23 cellular contexts compared by ENCODE assay signal in the genomic region with DNA sequence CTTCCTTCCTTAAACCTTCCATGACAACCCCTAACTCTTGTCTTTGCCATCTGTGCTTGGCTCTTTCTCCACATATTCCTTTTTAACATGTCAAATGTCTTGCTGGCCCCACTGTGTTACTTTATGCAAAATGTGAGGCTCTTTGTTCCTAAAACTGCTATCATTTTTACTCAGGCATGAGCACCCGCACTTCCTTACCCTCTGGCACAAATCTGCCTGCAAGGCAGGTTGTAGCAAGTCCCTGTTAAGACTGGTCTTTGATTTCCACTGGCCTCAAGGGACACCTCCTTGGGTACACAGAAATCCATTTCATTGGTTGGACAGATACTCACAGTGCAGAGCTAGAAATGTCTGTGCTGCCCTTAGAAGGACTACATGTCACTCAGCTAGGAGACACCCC.
DNase-seq lines count a peak whose midpoint lies in the region; ATAC-seq and TF ChIP-seq lines count a peak whose summit lies in the region.
"Had no signal": no experiment of that assay in that cellular context is flagged by ENCODE, and none has a peak within 500 bp of the region (broad histone marks: within the 10 kb centered on the region; RNA-seq: fewer than 3 reads in every experiment).

No MANE protein-coding gene starts in this region.

- no peak overlapping the region for H3K27ac ChIP-seq in OCI-LY7 (ENCODE audit: low read depth, low read length, poor library complexity, severe bottlenecking)
- H3K27ac ChIP-seq: 22Rv1, C4-2B had no signal

- CTCF ChIA-PET in OCI-LY7 (lab: Charles Lee; ENCODE audit: unreplicated experiment): no interaction called here

- H3K9me3 ChIP-seq in mucosa of descending colon: no peaks in the 10 kb centered on the region
- H3K9me3 ChIP-seq in OCI-LY7 (ENCODE audit: low read length): no peaks in the 10 kb centered on the region
- H3K9me3 ChIP-seq: SK-N-SH had no signal

- no peaks in the 10 kb centered on the region for H3K36me3 ChIP-seq in mucosa of descending colon (ENCODE audit: low read depth)
- no peaks in the 10 kb centered on the region for H3K36me3 ChIP-seq in OCI-LY7 (ENCODE audit: insufficient read depth, low read length)

- peak; percentile 15 for DNase-seq in DMS 273 (lab: John Stamatoyannopoulos, UW; ENCODE audit: unreplicated experiment)
- no peak for DNase-seq in DMS 273 treated with DMSO at 0.1 percent for 48 hours (lab: John Stamatoyannopoulos, UW)
- DNase-seq in NCI-H2171 (lab: John Stamatoyannopoulos, UW): peak; percentile 21
- no peak for DNase-seq in mucosa of descending colon
- DNase-seq in activated effector memory CD4-positive, alpha-beta T cell treated with anti-CD3 and anti-CD28 coated beads, Interleukin-2, amount 50 U/mL, for 16 hours: no peak
- no peak for DNase-seq in cardiac septum (ENCODE audit: low spot score)
- DNase-seq in OCI-LY7 (ENCODE audit: low spot score): no peak
- DNase-seq: AML-193; GDM1; HFFc6; Kasumi-1; NCI-H1105; NCI-H1694 treated with DMSO at 0.1 percent for 48 hours; NCI-H2107; NCI-H526; NK-92 treated with Interleukin-12 subunit alpha and Interleukin-12 subunit beta, amount 100 ng/mL, for 24 hours; PC-3; RPMI8226; SHP77 treated with DMSO at 0.1 percent for 48 hours; SK-N-SH had no signal

- H3K4me1 ChIP-seq in mucosa of descending colon (ENCODE audit: low read depth): no peaks in the 10 kb centered on the region
- H3K4me1 ChIP-seq in OCI-LY7 (ENCODE audit: insufficient read depth, low read length, poor library complexity, severe bottlenecking): no peaks in the 10 kb centered on the region

- intact Hi-C loops in mucosa of descending colon (cut with DNase I, micrococcal nuclease) (no loop called here), cardiac septum (cut with DNase I) (no loop called here), OCI-LY7 (cut with micrococcal nuclease; ENCODE audit: unreplicated experiment) (no loop called here)

- H3K79me2 ChIP-seq in OCI-LY7 (ENCODE audit: insufficient read depth, low read depth, low read length): no peaks in the 10 kb centered on the region

- H2AFZ ChIP-seq in OCI-LY7 (ENCODE audit: low read length): no peak overlapping the region

- POLR2A ChIA-PET in OCI-LY7 (lab: Charles Lee): no interaction called here

- TF ChIP-seq CTCF in mucosa of descending colon (IDR thresholded peaks at IDR 0.05) (no peak), OCI-LY7 (conservative IDR thresholded peaks at IDR 0.05; ENCODE audit: low read length) (no peak)

- no peaks in the 10 kb centered on the region for H4K20me1 ChIP-seq in OCI-LY7 (ENCODE audit: insufficient read depth, low read length)

- ATAC-seq in HG02870 (IDR thresholded peaks at IDR 0.05; ENCODE audit: unreplicated experiment): peak; percentile 57
- ATAC-seq in mucosa of descending colon: peak; percentile 27
- ATAC-seq: PC-3 had no signal

- H3K9me2 ChIP-seq in OCI-LY7 (ENCODE audit: insufficient read depth, low read length): no peaks in the 10 kb centered on the region; the same call in 1 of the 2 replicates
- H3K9me2 ChIP-seq: SK-N-SH had no signal

- H3K4me3 ChIP-seq in mucosa of descending colon (no peak overlapping the region), OCI-LY7 (ENCODE audit: low read depth, low read length, poor library complexity, severe bottlenecking) (no peak overlapping the region)

- no TSS peak for BruUV-seq in OCI-LY7 (replicated peaks; lab: Mats Ljungman, UMichigan)

- H3K4me2 ChIP-seq in OCI-LY7 (ENCODE audit: low read length): no peak overlapping the region
- H3K4me2 ChIP-seq: SK-N-SH had no signal

Comparison
In these comparisons a context has a peak if more than half of its experiments do, and no peak if none do; other contexts are left out.
1. DNase-seq: peak in DMS 273 (single experiment) and NCI-H2171 (single experiment); none in DMS 273 treated with DMSO at 0.1 percent for 48 hours (single experiment), mucosa of descending colon (0 of 3), activated effector memory CD4-positive, alpha-beta T cell treated with anti-CD3 and anti-CD28 coated beads, Interleukin-2, amount 50 U/mL, for 16 hours (single experiment), cardiac septum (single experiment) and OCI-LY7 (single experiment).